In genomic region chr17:4901648-4902344, GRCh38 we compare ENCODE assay signal across 9 cellular contexts. TPM values are rescaled to one million over a fixed set of nuclear protein-coding genes. Genes with fewer than 3 reads are reported as not detected.
DNase-seq lines count a peak whose midpoint lies in the region; TF ChIP-seq lines count a peak whose summit lies in the region.
"Had no signal": no experiment of that assay in that cellular context is flagged by ENCODE, and none has a peak within 500 bp of the region (broad histone marks: within the 10 kb centered on the region; RNA-seq: fewer than 3 reads in every experiment).

No MANE protein-coding gene starts in this region.

- H3K4me3 Mint-ChIP-seq in nephron = no peak overlapping the region

- H3K36me3 ChIP-seq in HEK293 (ENCODE audit: control insufficient read depth in 2 of 2, insufficient read depth in 1 of 2, low read length in 2 of 2) = peaks cover 0 to 28% of the 10 kb centered on the region in 2 experiments; a peak in 1 of 3 replicates

- no peak for TF ChIP-seq CTCF in HEK293 (tag by site-specific recombination; IDR thresholded peaks at IDR 0.05)
- no peak for TF ChIP-seq CTCF in dorsolateral prefrontal cortex (IDR thresholded peaks at IDR 0.05 in 54 of 56, conservative IDR thresholded peaks at IDR 0.05 in 2 of 56; ENCODE audit: low read depth in 1 of 56, partially characterized antibody in 56 of 56)
- no peak for TF ChIP-seq CTCF in nephron (IDR thresholded peaks at IDR 0.05; ENCODE audit: unreplicated experiment in 3 of 3)

- peaks cover 3% of the 10 kb centered on the region; the same call in 1 of the 2 replicates for H3K4me1 ChIP-seq in HEK293 (ENCODE audit: control insufficient read depth, insufficient read depth, low read length)

- H3K27ac Mint-ChIP-seq in nephron = peak overlapping the region in 2 of 3 experiments; percentile 10 to 41

- POLR2A ChIA-PET in HEK293 (lab: Yijun Ruan, JAX) = interaction anchor here (0.6 to 2.1 kb wide), 4 partner anchors 44 to 299 kb away, joined by 3 to 6 read pairs (median 4); partner anchors contain the start of gene SPAG7

- intact Hi-C loops in dorsolateral prefrontal cortex (cut with DNase I) = loop anchor here in 1 of 2 donors (5.0 kb wide), 2 partner anchors 46 to 169 kb away; partner anchors contain the start of genes MED11 and PFN1

- H3K27me3 Mint-ChIP-seq in nephron (ENCODE audit: low read depth) = no peaks in the 10 kb centered on the region

- DNase-seq in Ammon's horn (ENCODE audit: low spot score) (peak; percentile 52), dorsolateral prefrontal cortex (peak in 7 of 10 donors; percentile 42 to 70 (median 66)), Kasumi-1 (lab: John Stamatoyannopoulos, UW) (no peak), DMS153 treated with DMSO at 0.1 percent for 48 hours (lab: John Stamatoyannopoulos, UW; ENCODE audit: unreplicated experiment) (no peak), occipital lobe (lab: John Stamatoyannopoulos, UW) (no peak), RPMI8226 (no peak)
- DNase-seq: DMS 273 treated with DMSO at 0.1 percent for 48 hours had no signal

- H3K27ac ChIP-seq in HEK293 (ENCODE audit: extremely low read depth, low read depth, low read length) = no peak overlapping the region
- peak overlapping the region in 57 of 59 donors; percentile 33 to 94 (median 77) for H3K27ac ChIP-seq in dorsolateral prefrontal cortex

- H3K36me3 Mint-ChIP-seq in nephron (ENCODE audit: low read depth) = peaks cover 6% of the 10 kb centered on the region

- no peaks in the 10 kb centered on the region for H3K9me3 Mint-ChIP-seq in nephron

- CTCF ChIA-PET in HEK293 (lab: Yijun Ruan, JAX) = interaction anchor here (0.6 to 1.6 kb wide), 7 partner anchors 10 to 339 kb away, joined by 3 to 7 read pairs (median 3); no protein-coding TSS in a partner anchor

- no peak overlapping the region for H3K4me3 ChIP-seq in HEK293 (ENCODE audit: low read depth, low read length)
- peak overlapping the region in 32 of 59 donors; percentile 1 to 64 (median 51) for H3K4me3 ChIP-seq in dorsolateral prefrontal cortex

- no peaks in the 10 kb centered on the region for H3K9me3 ChIP-seq in HEK293 (ENCODE audit: control insufficient read depth, insufficient read depth, low read depth, low read length)

- peaks cover 15% of the 10 kb centered on the region for H3K4me1 Mint-ChIP-seq in nephron

- no peaks in the 10 kb centered on the region for H3K27me3 ChIP-seq in dorsolateral prefrontal cortex

TF ChIP-seq in HEK293, 187 proteins besides CTCF, POLR2A, EP300 and RAD21:
- TF ChIP-seq SP2 (tag by site-specific recombination; IDR thresholded peaks at IDR 0.05) (peak; percentile 31), ZNF302 (tag by site-specific recombination; IDR thresholded peaks at IDR 0.05; ENCODE audit: low read depth) (no peak), SP3 (tag by site-specific recombination; IDR thresholded peaks at IDR 0.05) (peak; percentile 40; the same call in 1 of the 2 replicates), ZBTB1 (tag by site-specific recombination; IDR thresholded peaks at IDR 0.05) (no peak), KLF8 (tag by site-specific recombination; IDR thresholded peaks at IDR 0.05) (peak; percentile 57; the same call in 1 of the 2 replicates)

RNA-seq across cellular contexts. Expression of gene CHRNE, which starts 1.1 kb away (rescaled TPM):
- total RNA-seq in dorsolateral prefrontal cortex (1 to 10 TPM in 67 of 120 experiments, under 1 TPM in 52, not detected in 1; 0.34 to 4.3 (median 1.1) TPM), occipital lobe (0.62 TPM)

RNA-seq across cellular contexts. Expression of gene C17orf107, which starts 2.5 kb away (rescaled TPM):
- total RNA-seq in dorsolateral prefrontal cortex (10 to 100 TPM in 80 of 120 experiments, 1 to 10 TPM in 40; 4.7 to 18.4 (median 11.2) TPM), occipital lobe (6.9 TPM)

RNA-seq across cellular contexts. Expression of gene GP1BA, which starts 30.3 kb away (rescaled TPM):
- total RNA-seq in dorsolateral prefrontal cortex = 1 to 10 TPM in 1 of 120 experiments, under 1 TPM in 15, not detected in 104; 0.16 to 1.0 (median 0.24) TPM
- total RNA-seq in occipital lobe = not detected

RNA-seq across cellular contexts. Expression of gene SLC25A11, which starts 38.0 kb away (rescaled TPM):
- total RNA-seq in dorsolateral prefrontal cortex = 100 to 1,000 TPM in 9 of 120 experiments, 10 to 100 TPM in 111; 56.8 to 113 (median 82.2) TPM
- total RNA-seq in occipital lobe = 44.6 TPM

RNA-seq across cellular contexts. Expression of gene RNF167, which starts 38.3 kb away (rescaled TPM):
- total RNA-seq in dorsolateral prefrontal cortex (100 to 1,000 TPM in 28 of 120 experiments, 10 to 100 TPM in 92; 65.3 to 121 (median 91.1) TPM), occipital lobe (10.3 TPM)

Comparison
In these comparisons a context has a peak if more than half of its experiments do, and no peak if none do; other contexts are left out.
1. DNase-seq: peak in Ammon's horn (single experiment) and dorsolateral prefrontal cortex (7 of 10); none in Kasumi-1 (0 of 2), DMS153 treated with DMSO at 0.1 percent for 48 hours (single experiment), occipital lobe (single experiment) and RPMI8226 (single experiment).